Comparison of ENCODE assay signal across 12 cellular contexts in the genomic region with DNA sequence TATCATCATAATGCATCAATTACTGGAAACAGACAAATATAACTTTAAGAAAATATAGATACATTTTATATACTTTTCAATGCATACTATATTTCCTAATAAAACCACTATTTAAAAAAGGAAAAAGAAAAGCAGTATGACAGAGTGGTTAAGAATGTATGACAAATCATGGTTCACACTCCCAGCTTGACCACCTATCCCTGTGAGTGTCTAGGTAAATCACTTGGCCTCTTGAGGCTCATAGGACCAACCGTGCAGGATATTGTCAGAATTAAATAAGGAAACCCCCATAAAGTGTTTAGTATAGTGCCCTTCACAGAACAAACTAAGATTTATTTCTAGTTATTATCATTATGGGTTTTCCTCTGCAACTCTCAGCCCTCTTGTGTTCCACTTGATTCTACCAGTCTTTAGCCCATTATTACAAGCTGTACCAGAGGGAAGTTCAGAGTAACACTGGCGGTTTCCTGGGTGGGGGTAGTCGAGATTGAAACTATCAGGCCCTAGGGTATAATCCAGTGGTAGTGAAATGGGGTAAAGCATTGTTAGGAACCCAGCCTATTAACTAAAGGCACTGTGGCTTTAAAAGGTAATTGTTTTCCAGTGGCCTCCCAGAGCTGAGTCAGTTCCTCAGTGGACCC. TPM values are rescaled to one million over a fixed set of nuclear protein-coding genes. Genes with fewer than 3 reads are reported as not detected.
DNase-seq lines count a peak whose midpoint lies in the region; ATAC-seq, FAIRE-seq and TF ChIP-seq lines count a peak whose summit lies in the region.
"Had no signal": no experiment of that assay in that cellular context is flagged by ENCODE, and none has a peak within 500 bp of the region (broad histone marks: within the 10 kb centered on the region; RNA-seq: fewer than 3 reads in every experiment).

No MANE protein-coding gene starts in this region.

- H3K79me2 ChIP-seq in GM12878 (ENCODE audit: control insufficient read depth, insufficient read depth, low read length) (no peaks in the 10 kb centered on the region), neural cell (replicated peaks; ENCODE audit: insufficient read depth, low read length) (no peaks in the 10 kb centered on the region)

- no peak for FAIRE-seq in GM12878 (lab: Jason Lieb, UNC)

- in situ Hi-C loops in GM12878 (cut with MboI): no loop called here

- H3K4me2 ChIP-seq in GM12878 (ENCODE audit: control insufficient read depth, insufficient read depth) (no peak overlapping the region), neural cell (ENCODE audit: low read length) (no peak overlapping the region)

- WGBS in GM12878 (ENCODE audit: insufficient coverage, insufficient replicate concordance, low lambda C conversion rate, missing lambda C conversion rate): 3% methylated on average over 3 of the region's 3 CpGs

- H3K36me3 ChIP-seq in GM12878 (ENCODE audit: control insufficient read depth in 2 of 2, insufficient read depth in 2 of 2, low read length in 1 of 2): no peaks in the 10 kb centered on the region
- H3K36me3 ChIP-seq in neural cell (ENCODE audit: insufficient read depth, low read length): no peaks in the 10 kb centered on the region
- H3K36me3 ChIP-seq: HAP-1, Peyer's patch had no signal

- no TSS peak for BruUV-seq in GM12878 (replicated peaks; lab: Mats Ljungman, UMichigan)

- no peaks in the 10 kb centered on the region for H3K4me1 ChIP-seq in GM12878 (ENCODE audit: control insufficient read depth, insufficient read depth, low read length)
- H3K4me1 ChIP-seq: HAP-1, Peyer's patch had no signal

- RAD21 ChIA-PET in GM12878 (lab: Charles Lee; ENCODE audit: unreplicated experiment): no interaction called here

- H3K27ac ChIP-seq in GM12878 (ENCODE audit: control insufficient read depth, insufficient read depth) (no peak overlapping the region), neural cell (ENCODE audit: low read length) (peak overlapping the region; percentile 58)
- H3K27ac ChIP-seq: Peyer's patch had no signal

- no peak overlapping the region for H2AFZ ChIP-seq in GM12878 (ENCODE audit: control insufficient read depth, low read depth, low read length)
- H2AFZ ChIP-seq in neural cell (ENCODE audit: low read depth, low read length): no peak overlapping the region

- no peak for TF ChIP-seq POLR2A in GM12878 (IDR thresholded peaks at IDR 0.05; ENCODE audit: low read depth, low read length)

- no peaks in the 10 kb centered on the region for H3K9me3 ChIP-seq in GM12878 (replicated peaks; ENCODE audit: control insufficient read depth, insufficient read depth, low read length)
- H3K9me3 ChIP-seq in neural cell (ENCODE audit: low read length): no peaks in the 10 kb centered on the region
- H3K9me3 ChIP-seq: HAP-1, Peyer's patch had no signal

- POLR2A ChIA-PET in GM12878 (lab: Charles Lee): no interaction called here

- intact Hi-C loops in GM12878 (cut with micrococcal nuclease; ENCODE audit: unreplicated experiment): no loop called here

- TF ChIP-seq RAD21 in GM12878 (IDR thresholded peaks at IDR 0.05; ENCODE audit: insufficient read depth, low read depth, low read length): no peak
- no peak for TF ChIP-seq RAD21 in neural cell (conservative IDR thresholded peaks at IDR 0.05)

- no peaks in the 10 kb centered on the region for H3F3A ChIP-seq in neural cell (ENCODE audit: insufficient read depth, low read length, poor library complexity, severe bottlenecking)

- H4K20me1 ChIP-seq in GM12878 (ENCODE audit: control insufficient read depth, insufficient read depth) (no peaks in the 10 kb centered on the region), neural cell (ENCODE audit: insufficient read depth) (no peaks in the 10 kb centered on the region)

- no peaks in the 10 kb centered on the region for H3K27me3 ChIP-seq in GM12878 (replicated peaks in 1 of 2; ENCODE audit: control insufficient read depth in 2 of 2, insufficient read depth in 2 of 2, low read length in 1 of 2)
- no peaks in the 10 kb centered on the region for H3K27me3 ChIP-seq in neural cell (ENCODE audit: insufficient read depth, low read depth, low read length)
- H3K27me3 ChIP-seq: Peyer's patch had no signal

- DNase-seq in GM12878 (ENCODE audit: low read depth, low spot score): no peak
- no peak for DNase-seq in NCI-H524 treated with DMSO at 0.1 percent for 48 hours (lab: John Stamatoyannopoulos, UW)
- DNase-seq in SHP77 treated with DMSO at 0.1 percent for 48 hours (lab: John Stamatoyannopoulos, UW): no peak
- no peak for DNase-seq in HUDEP-2 (lab: John Stamatoyannopoulos, UW; ENCODE audit: unreplicated experiment in 76 of 76)
- DNase-seq: NCI-H2081 treated with DMSO at 0.1 percent for 48 hours; Peyer's patch; stimulated activated CD8-positive, alpha-beta memory T cell treated with anti-CD3 and anti-CD28 coated beads, Interleukin-4, amount 100 ng/mL, for 48 hours had no signal

- TF ChIP-seq EP300 in GM12878 (IDR thresholded peaks at IDR 0.05; ENCODE audit: borderline replicate concordance in 1 of 2, control insufficient read depth in 1 of 2, low read depth in 2 of 2, low read length in 2 of 2): no peak
- TF ChIP-seq EP300 in neural cell (conservative IDR thresholded peaks at IDR 0.05; ENCODE audit: poor library complexity, severe bottlenecking): no peak

- SMC1A ChIA-PET in GM12878 (lab: Charles Lee; ENCODE audit: uncharacterized antibody, unreplicated experiment): no interaction called here

- no peak for TF ChIP-seq CTCF in GM12878 (IDR thresholded peaks at IDR 0.05 in 2 of 3, conservative IDR thresholded peaks at IDR 0.05 in 1 of 3; ENCODE audit: control insufficient read depth in 2 of 3, extremely low read depth in 1 of 3, insufficient read depth in 1 of 3, low read depth in 3 of 3, low read length in 3 of 3)
- no peak for TF ChIP-seq CTCF in neural cell (IDR thresholded peaks at IDR 0.05; ENCODE audit: poor library complexity, severe bottlenecking)

- H3K9me2 ChIP-seq in neural cell (ENCODE audit: insufficient read depth, low read length): no peaks in the 10 kb centered on the region

- CTCF ChIA-PET in GM12878 (lab: Yijun Ruan, JAX): no interaction called here

- no peak overlapping the region for H3K9ac ChIP-seq in GM12878 (ENCODE audit: control insufficient read depth, insufficient read depth, low read length)
- no peak overlapping the region for H3K9ac ChIP-seq in neural cell (ENCODE audit: low read length)

- H3K4me3 ChIP-seq in GM12878 (no peak overlapping the region), neural cell (ENCODE audit: low read length) (peak overlapping the region; percentile 33)
- H3K4me3 ChIP-seq: HAP-1, Peyer's patch had no signal

- ATAC-seq in GM18909 (IDR thresholded peaks at IDR 0.05; ENCODE audit: poor library complexity, unreplicated experiment): peak; percentile 53
- ATAC-seq in HG03469 (IDR thresholded peaks at IDR 0.05; ENCODE audit: unreplicated experiment): peak; percentile 18
- ATAC-seq in GM12878: peak; percentile 53
- ATAC-seq in GM18873 (IDR thresholded peaks at IDR 0.05; ENCODE audit: low FRiP score, unreplicated experiment): no peak

TF ChIP-seq in neural cell, 6 proteins besides CTCF, POLR2A, EP300 and RAD21 (continues in another document):
- no peak for TF ChIP-seq TAF1 (IDR thresholded peaks at IDR 0.05; ENCODE audit: low read depth)
- TF ChIP-seq, protein P1, sequence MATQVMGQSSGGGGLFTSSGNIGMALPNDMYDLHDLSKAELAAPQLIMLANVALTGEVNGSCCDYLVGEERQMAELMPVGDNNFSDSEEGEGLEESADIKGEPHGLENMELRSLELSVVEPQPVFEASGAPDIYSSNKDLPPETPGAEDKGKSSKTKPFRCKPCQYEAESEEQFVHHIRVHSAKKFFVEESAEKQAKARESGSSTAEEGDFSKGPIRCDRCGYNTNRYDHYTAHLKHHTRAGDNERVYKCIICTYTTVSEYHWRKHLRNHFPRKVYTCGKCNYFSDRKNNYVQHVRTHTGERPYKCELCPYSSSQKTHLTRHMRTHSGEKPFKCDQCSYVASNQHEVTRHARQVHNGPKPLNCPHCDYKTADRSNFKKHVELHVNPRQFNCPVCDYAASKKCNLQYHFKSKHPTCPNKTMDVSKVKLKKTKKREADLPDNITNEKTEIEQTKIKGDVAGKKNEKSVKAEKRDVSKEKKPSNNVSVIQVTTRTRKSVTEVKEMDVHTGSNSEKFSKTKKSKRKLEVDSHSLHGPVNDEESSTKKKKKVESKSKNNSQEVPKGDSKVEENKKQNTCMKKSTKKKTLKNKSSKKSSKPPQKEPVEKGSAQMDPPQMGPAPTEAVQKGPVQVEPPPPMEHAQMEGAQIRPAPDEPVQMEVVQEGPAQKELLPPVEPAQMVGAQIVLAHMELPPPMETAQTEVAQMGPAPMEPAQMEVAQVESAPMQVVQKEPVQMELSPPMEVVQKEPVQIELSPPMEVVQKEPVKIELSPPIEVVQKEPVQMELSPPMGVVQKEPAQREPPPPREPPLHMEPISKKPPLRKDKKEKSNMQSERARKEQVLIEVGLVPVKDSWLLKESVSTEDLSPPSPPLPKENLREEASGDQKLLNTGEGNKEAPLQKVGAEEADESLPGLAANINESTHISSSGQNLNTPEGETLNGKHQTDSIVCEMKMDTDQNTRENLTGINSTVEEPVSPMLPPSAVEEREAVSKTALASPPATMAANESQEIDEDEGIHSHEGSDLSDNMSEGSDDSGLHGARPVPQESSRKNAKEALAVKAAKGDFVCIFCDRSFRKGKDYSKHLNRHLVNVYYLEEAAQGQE (IDR thresholded peaks at IDR 0.05; ENCODE audit: borderline replicate concordance): no peak
- TF ChIP-seq MXI1 (conservative IDR thresholded peaks at IDR 0.05; ENCODE audit: poor library complexity, severe bottlenecking): no peak
- TF ChIP-seq EZH2 (IDR thresholded peaks at IDR 0.05; ENCODE audit: borderline replicate concordance, insufficient read depth, low read length, poor library complexity, severe bottlenecking): no peak

RNA-seq across cellular contexts. Expression of a gene that starts 55.5 kb away (rescaled TPM):
- 0.98 and 1.9 TPM in 2 replicates for total RNA-seq in GM12878 (2013; cell fraction: nucleolus; rRNA removed)
- under 0.01 TPM in 1 of 2 replicates, not detected in the other for total RNA-seq in GM12878 (2014; rRNA removed)
- 0.04 and 0.05 TPM in 2 replicates for total RNA-seq in GM12878 (2014; rRNA removed; fragmentation: Illumina TruSeq; extraction: Trizol)
- 0.10 and 0.29 TPM in 2 replicates for total RNA-seq in GM12878 (2021)
- not detected for polyA plus RNA-seq in GM12878 (2011; ENCODE audit: low read depth)
- polyA plus RNA-seq in GM12878 (2011; rRNA removed): 0.04 TPM in 1 of 2 replicates, not detected in the other
- under 0.01 and 0.01 TPM in 2 replicates for polyA plus RNA-seq in GM12878 (2011; cell fraction: cytosol; rRNA removed)
- polyA plus RNA-seq in GM12878 (2011; cell fraction: nucleus; rRNA removed): 0.04 TPM in 1 of 2 replicates, not detected in the other
- polyA plus RNA-seq in GM12878 (2012): not detected in 2 replicates
- 0.03 TPM in 1 of 2 replicates, not detected in the other for polyA plus RNA-seq in GM12878 (2014; fragmentation: Illumina TruSeq; extraction: Trizol)
- under 1 TPM in 1 of 2 experiments, not detected in 1; 0.02 TPM for polyA plus RNA-seq in GM12878 (2014; fragmentation: Nextera tagmentation; extraction: Ambion mirVana)
- polyA plus RNA-seq in GM12878 (2014; rRNA removed): 0.01 TPM in 1 of 2 replicates, not detected in the other
- polyA plus RNA-seq in GM12878 (2016; fragmentation: Nextera tagmentation; extraction: Ambion mirVana): not detected
- not detected in 2 replicates for polyA minus RNA-seq in GM12878 (2011; rRNA and poly(A)+ RNA removed)
- not detected in 2 replicates for polyA minus RNA-seq in GM12878 (2011; cell fraction: cytosol; rRNA and poly(A)+ RNA removed)
- polyA minus RNA-seq in GM12878 (2011; cell fraction: nucleus; rRNA and poly(A)+ RNA removed): not detected in 2 replicates
- 91.2 and 92.4 TPM in 2 replicates for polyA plus RNA-seq in neural cell
- polyA minus RNA-seq in neural cell: 230 and 262 TPM in 2 replicates

Comparison
In these comparisons a context has a peak if more than half of its experiments do, and no peak if none do; other contexts are left out.
1. RNA of a gene that starts 55.5 kb away (polyA plus RNA-seq): 91.2 to 92.4 TPM in neural cell; under 0.01 to 0.04 TPM in GM12878; every median in the first group is over 10 times any median in the second.